Comparison of ENCODE assay signal across 8 cellular contexts in genomic region chr1:26305667-26306289, GRCh38. TPM values are rescaled to one million over a fixed set of nuclear protein-coding genes. Genes with fewer than 3 reads are reported as not detected.
DNase-seq lines count a peak whose midpoint lies in the region; ATAC-seq and TF ChIP-seq lines count a peak whose summit lies in the region.

No MANE protein-coding gene starts in this region.

- no peaks in the 10 kb centered on the region for H3F3A ChIP-seq in PC-3 (ENCODE audit: low read length, unreplicated experiment)

- H3K27ac ChIP-seq in cardiac muscle cell, result peak overlapping the region; percentile 3
- H3K27ac ChIP-seq in PC-3 (ENCODE audit: low read length), result peak overlapping the region; percentile 17

- POLR2A ChIA-PET in PC-3 (lab: Charles Lee; ENCODE audit: unreplicated experiment), result interaction anchor here (0.6 kb wide), 1 partner anchor 72 kb away, joined by 3 read pairs; no protein-coding TSS in a partner anchor

- ATAC-seq in left cardiac atrium (no peak), PC-3 (no peak; the same call in 1 of the 2 replicates), GM21529 (IDR thresholded peaks at IDR 0.05; ENCODE audit: unreplicated experiment) (no peak), left lobe of liver (no peak)

- TF ChIP-seq CTCF in cardiac muscle cell (IDR thresholded peaks at IDR 0.05; ENCODE audit: low read depth, low read length) (no peak), PC-3 (conservative IDR thresholded peaks at IDR 0.05; ENCODE audit: low read depth, low read length) (no peak), epithelial cell of proximal tubule (conservative IDR thresholded peaks at IDR 0.05; ENCODE audit: low read depth, low read length) (no peak), retinal pigment epithelial cell (conservative IDR thresholded peaks at IDR 0.05; ENCODE audit: low read depth, low read length) (no peak)

- DNase-seq in cardiac muscle cell (ENCODE audit: low read depth in 1 of 2, low spot score in 1 of 2), result no peak
- no peak for DNase-seq in left cardiac atrium
- DNase-seq in PC-3, result no peak
- no peak for DNase-seq in epithelial cell of proximal tubule (ENCODE audit: low read depth)
- DNase-seq in retinal pigment epithelial cell (ENCODE audit: low read depth), result no peak
- DNase-seq in NCI-H2171 treated with DMSO at 0.1 percent for 48 hours (lab: John Stamatoyannopoulos, UW), result no peak
- DNase-seq in left lobe of liver (ENCODE audit: low spot score), result no peak

- H3K4me2 ChIP-seq in PC-3 (ENCODE audit: low read length), result peak overlapping the region; percentile 94

- CTCF ChIA-PET in PC-3 (lab: Charles Lee), result no interaction called here

- no peaks in the 10 kb centered on the region for H3K36me3 ChIP-seq in cardiac muscle cell
- H3K36me3 ChIP-seq in PC-3 (ENCODE audit: low read depth, low read length), result no peaks in the 10 kb centered on the region

- no peaks in the 10 kb centered on the region for H4K20me1 ChIP-seq in PC-3 (ENCODE audit: low read length)

- H3K4me1 ChIP-seq in cardiac muscle cell (ENCODE audit: low read depth), result no peaks in the 10 kb centered on the region
- peaks cover 32% of the 10 kb centered on the region for H3K4me1 ChIP-seq in PC-3 (ENCODE audit: insufficient read depth, low read length)

- H3K9ac ChIP-seq in PC-3 (ENCODE audit: low read length), result peak overlapping the region; percentile 85

- no peaks in the 10 kb centered on the region for H3K9me3 ChIP-seq in cardiac muscle cell (ENCODE audit: low read depth)
- no peaks in the 10 kb centered on the region for H3K9me3 ChIP-seq in PC-3 (ENCODE audit: low read length)

- no peaks in the 10 kb centered on the region for H3K27me3 ChIP-seq in cardiac muscle cell
- H3K27me3 ChIP-seq in PC-3 (ENCODE audit: low read length), result no peaks in the 10 kb centered on the region

- H3K79me2 ChIP-seq in PC-3 (ENCODE audit: low read length), result peaks cover 32% of the 10 kb centered on the region

- H3K4me3 ChIP-seq in cardiac muscle cell (peak overlapping the region; percentile 81), PC-3 (ENCODE audit: low read length) (peak overlapping the region; percentile 88), epithelial cell of proximal tubule (ENCODE audit: low read depth, low read length) (peak overlapping the region; percentile 97), retinal pigment epithelial cell (ENCODE audit: low read length) (peak overlapping the region; percentile 97)

- TSS peak; percentile 85 for BruUV-seq in PC-3 (replicated peaks; lab: Mats Ljungman, UMichigan)

- intact Hi-C loops in left cardiac atrium (cut with DNase I) (no loop called here), PC-3 (cut with micrococcal nuclease) (loop anchor here (2.0 kb wide), 1 partner anchor 27 kb away; no protein-coding TSS in a partner anchor)

- peak overlapping the region; percentile 93 for H2AFZ ChIP-seq in PC-3 (ENCODE audit: low read length)

- H3K9me2 ChIP-seq in PC-3 (replicated peaks; ENCODE audit: low read length), result no peaks in the 10 kb centered on the region

RNA-seq across cellular contexts. Expression of gene UBXN11, which starts 0.7 kb away (rescaled TPM):
- total RNA-seq in cardiac muscle cell (13.8 and 21.1 TPM in 2 replicates), left cardiac atrium (10 to 100 TPM; 14.5 to 15.7 TPM), PC-3 (2014; rRNA removed) (19.4 and 24.6 TPM in 2 replicates), epithelial cell of proximal tubule (3.8 and 4.8 TPM in 2 replicates), left lobe of liver (7.8 TPM)
- polyA plus RNA-seq in cardiac muscle cell, result 40.1 and 41.3 TPM in 2 replicates

RNA-seq across cellular contexts. Expression of gene CD52, which starts 12.0 kb away (rescaled TPM):
- not detected in 2 replicates for total RNA-seq in cardiac muscle cell
- 2.0 and 3.3 TPM in 2 replicates for polyA plus RNA-seq in cardiac muscle cell
- total RNA-seq in left cardiac atrium, result 10 to 100 TPM in 1 of 2 donors, 1 to 10 TPM in 1; 5.5 to 14.3 TPM
- total RNA-seq in PC-3 (2014; rRNA removed), result not detected in 2 replicates
- total RNA-seq in epithelial cell of proximal tubule, result not detected in 2 replicates
- 3.0 TPM for total RNA-seq in left lobe of liver

RNA-seq across cellular contexts. Expression of gene SH3BGRL3, which starts 25.9 kb away (rescaled TPM):
- 23.0 and 32.9 TPM in 2 replicates for total RNA-seq in cardiac muscle cell
- polyA plus RNA-seq in cardiac muscle cell, result 93.4 and 119 TPM in 2 replicates
- total RNA-seq in left cardiac atrium, result 10 to 100 TPM; 90.6 to 93.9 TPM
- total RNA-seq in PC-3 (2014; rRNA removed), result 181 and 193 TPM in 2 replicates
- 119 and 184 TPM in 2 replicates for total RNA-seq in epithelial cell of proximal tubule
- total RNA-seq in left lobe of liver, result 31.5 TPM

RNA-seq across cellular contexts. Expression of gene CRYBG2, which starts 48.2 kb away (rescaled TPM):
- total RNA-seq in cardiac muscle cell (0.06 TPM in 1 of 2 replicates, not detected in the other), left cardiac atrium (not detected), PC-3 (2014; rRNA removed) (15.3 and 16.1 TPM in 2 replicates), epithelial cell of proximal tubule (2.8 and 9.3 TPM in 2 replicates), left lobe of liver (0.18 TPM)
- polyA plus RNA-seq in cardiac muscle cell, result 0.89 and 1.7 TPM in 2 replicates
